3 cellular contexts compared by ENCODE assay signal in genomic region chr12:95759039-95759438, GRCh38. TPM values are rescaled to one million over a fixed set of nuclear protein-coding genes. Genes with fewer than 3 reads are reported as not detected.
"Had no signal": no experiment of that assay in that cellular context is flagged by ENCODE, and none has a peak within 500 bp of the region (broad histone marks: within the 10 kb centered on the region; RNA-seq: fewer than 3 reads in every experiment).

No MANE protein-coding gene starts in this region.

- DNase-seq: GDM1, GF-D8 had no signal

- H3K4me3 ChIP-seq: GM12878 had no signal

- ATAC-seq: GM12878 had no signal

RNA-seq across cellular contexts. Expression of gene NTN4, which starts 31.5 kb away (rescaled TPM):
- polyA plus RNA-seq: GM12878 had no signal
